In the genomic region with DNA sequence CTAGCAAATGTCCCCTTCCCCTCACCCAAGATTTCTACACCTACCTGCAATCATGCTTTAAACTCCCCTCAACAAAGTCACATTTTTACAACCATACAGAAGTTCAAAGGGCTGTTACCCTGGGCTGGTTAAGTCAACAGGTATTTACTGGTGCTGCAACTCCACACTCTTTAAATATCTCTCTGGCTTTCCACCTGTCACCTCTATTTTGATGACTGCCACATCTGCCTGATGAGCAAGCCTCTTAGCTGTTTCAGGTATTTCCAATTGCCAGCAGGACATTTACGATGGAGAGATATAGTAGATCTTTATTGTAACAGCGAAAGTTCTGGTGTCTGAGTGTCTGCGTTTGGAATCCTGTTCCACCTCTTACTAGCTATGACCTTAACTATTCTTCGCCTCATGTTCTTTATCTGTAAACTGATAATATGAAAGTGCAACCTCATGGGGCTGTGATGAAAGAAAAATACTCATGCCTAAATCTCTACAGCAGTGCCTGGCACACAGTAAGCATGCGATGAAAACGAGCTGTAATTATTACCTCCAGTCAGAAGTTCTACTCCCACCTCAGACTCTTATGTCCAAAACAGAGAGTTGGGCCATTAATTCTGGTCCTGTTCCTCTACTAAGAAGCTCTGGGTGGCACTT, we compare ENCODE assay signal across 1 cellular context.
TF ChIP-seq lines count a peak whose summit lies in the region.

No MANE protein-coding gene starts in this region.

TF ChIP-seq in HepG2, 621 proteins besides CTCF, POLR2A, EP300 and RAD21 (continued from another document):
- TF ChIP-seq, protein P1, sequence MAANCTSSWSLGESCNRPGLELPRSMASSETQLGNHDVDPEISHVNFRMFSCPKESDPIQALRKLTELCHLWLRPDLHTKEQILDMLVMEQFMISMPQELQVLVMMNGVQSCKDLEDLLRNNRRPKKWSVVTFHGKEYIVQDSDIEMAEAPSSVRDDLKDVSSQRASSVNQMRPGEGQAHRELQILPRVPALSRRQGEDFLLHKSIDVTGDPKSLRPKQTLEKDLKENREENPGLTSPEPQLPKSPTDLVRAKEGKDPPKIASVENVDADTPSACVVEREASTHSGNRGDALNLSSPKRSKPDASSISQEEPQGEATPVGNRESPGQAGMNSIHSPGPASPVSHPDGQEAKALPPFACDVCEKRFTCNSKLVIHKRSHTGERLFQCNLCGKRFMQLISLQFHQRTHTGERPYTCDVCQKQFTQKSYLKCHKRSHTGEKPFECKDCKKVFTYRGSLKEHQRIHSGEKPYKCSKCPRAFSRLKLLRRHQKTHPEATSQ (CRISPR knock-in tag; IDR thresholded peaks at IDR 0.05; ENCODE audit: borderline replicate concordance) = no peak
- TF ChIP-seq ZNF124 (CRISPR knock-in tag; IDR thresholded peaks at IDR 0.05) (0 out of 2 replicates have a peak, but pooled peaks have one; percentile 19), YEATS4 (CRISPR knock-in tag; IDR thresholded peaks at IDR 0.05; ENCODE audit: borderline replicate concordance) (no peak), FOXP4 (CRISPR knock-in tag; IDR thresholded peaks at IDR 0.05) (peak; percentile 57; the same call in 1 of the 2 replicates), NR2F2 (IDR thresholded peaks at IDR 0.05; ENCODE audit: borderline replicate concordance, low read depth) (no peak), DPF2 (CRISPR knock-in tag; IDR thresholded peaks at IDR 0.05; ENCODE audit: borderline replicate concordance, low read depth) (no peak), ZNF841 (CRISPR knock-in tag; IDR thresholded peaks at IDR 0.05; ENCODE audit: borderline replicate concordance) (no peak), CAMTA2 (CRISPR knock-in tag; IDR thresholded peaks at IDR 0.05; ENCODE audit: borderline replicate concordance) (no peak), IRX3 (CRISPR knock-in tag; IDR thresholded peaks at IDR 0.05; ENCODE audit: borderline replicate concordance, low read depth) (no peak), NFRKB (IDR thresholded peaks at IDR 0.05) (no peak), ZNF720 (CRISPR knock-in tag; IDR thresholded peaks at IDR 0.05) (no peak), FOXA3 (CRISPR knock-in tag; IDR thresholded peaks at IDR 0.05) (peak; percentile 38; the same call in 1 of the 2 replicates), ZEB1 (IDR thresholded peaks at IDR 0.05; ENCODE audit: insufficient replicate concordance, low read depth) (peak; percentile 62), TOE1 (CRISPR knock-in tag; IDR thresholded peaks at IDR 0.05) (no peak), PLSCR1 (CRISPR knock-in tag; IDR thresholded peaks at IDR 0.05; ENCODE audit: borderline replicate concordance) (no peak), ZIK1 (CRISPR knock-in tag; IDR thresholded peaks at IDR 0.05; ENCODE audit: borderline replicate concordance, low read depth) (no peak), NFIC (IDR thresholded peaks at IDR 0.05; ENCODE audit: low read length) (no peak), RCOR2 (CRISPR knock-in tag; IDR thresholded peaks at IDR 0.05) (peak; percentile 51; the same call in 1 of the 2 replicates), SOX6 (IDR thresholded peaks at IDR 0.05) (no peak), SOX6 (CRISPR knock-in tag; IDR thresholded peaks at IDR 0.05) (no peak), ZNF709 (CRISPR knock-in tag; IDR thresholded peaks at IDR 0.05) (no peak), PAXIP1 (CRISPR knock-in tag; conservative IDR thresholded peaks at IDR 0.05) (peak; percentile 34), NR2C2 (CRISPR knock-in tag; IDR thresholded peaks at IDR 0.05; ENCODE audit: borderline replicate concordance) (no peak), ZNF256 (CRISPR knock-in tag; conservative IDR thresholded peaks at IDR 0.05) (no peak), HNF4G (IDR thresholded peaks at IDR 0.05; ENCODE audit: borderline replicate concordance, low read depth, low read length) (peak; percentile 38; the same call in 1 of the 2 replicates), HNF4G (CRISPR knock-in tag; IDR thresholded peaks at IDR 0.05; ENCODE audit: borderline replicate concordance, low read depth) (no peak), AKNA (CRISPR knock-in tag; IDR thresholded peaks at IDR 0.05; ENCODE audit: borderline replicate concordance) (no peak), RXRB (CRISPR knock-in tag; IDR thresholded peaks at IDR 0.05; ENCODE audit: borderline replicate concordance) (peak; percentile 21; the same call in 1 of the 2 replicates)
- TF ChIP-seq, protein P2, sequence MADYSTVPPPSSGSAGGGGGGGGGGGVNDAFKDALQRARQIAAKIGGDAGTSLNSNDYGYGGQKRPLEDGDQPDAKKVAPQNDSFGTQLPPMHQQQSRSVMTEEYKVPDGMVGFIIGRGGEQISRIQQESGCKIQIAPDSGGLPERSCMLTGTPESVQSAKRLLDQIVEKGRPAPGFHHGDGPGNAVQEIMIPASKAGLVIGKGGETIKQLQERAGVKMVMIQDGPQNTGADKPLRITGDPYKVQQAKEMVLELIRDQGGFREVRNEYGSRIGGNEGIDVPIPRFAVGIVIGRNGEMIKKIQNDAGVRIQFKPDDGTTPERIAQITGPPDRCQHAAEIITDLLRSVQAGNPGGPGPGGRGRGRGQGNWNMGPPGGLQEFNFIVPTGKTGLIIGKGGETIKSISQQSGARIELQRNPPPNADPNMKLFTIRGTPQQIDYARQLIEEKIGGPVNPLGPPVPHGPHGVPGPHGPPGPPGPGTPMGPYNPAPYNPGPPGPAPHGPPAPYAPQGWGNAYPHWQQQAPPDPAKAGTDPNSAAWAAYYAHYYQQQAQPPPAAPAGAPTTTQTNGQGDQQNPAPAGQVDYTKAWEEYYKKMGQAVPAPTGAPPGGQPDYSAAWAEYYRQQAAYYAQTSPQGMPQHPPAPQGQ (CRISPR knock-in tag; IDR thresholded peaks at IDR 0.05; ENCODE audit: borderline replicate concordance) = no peak
- TF ChIP-seq, protein P3, sequence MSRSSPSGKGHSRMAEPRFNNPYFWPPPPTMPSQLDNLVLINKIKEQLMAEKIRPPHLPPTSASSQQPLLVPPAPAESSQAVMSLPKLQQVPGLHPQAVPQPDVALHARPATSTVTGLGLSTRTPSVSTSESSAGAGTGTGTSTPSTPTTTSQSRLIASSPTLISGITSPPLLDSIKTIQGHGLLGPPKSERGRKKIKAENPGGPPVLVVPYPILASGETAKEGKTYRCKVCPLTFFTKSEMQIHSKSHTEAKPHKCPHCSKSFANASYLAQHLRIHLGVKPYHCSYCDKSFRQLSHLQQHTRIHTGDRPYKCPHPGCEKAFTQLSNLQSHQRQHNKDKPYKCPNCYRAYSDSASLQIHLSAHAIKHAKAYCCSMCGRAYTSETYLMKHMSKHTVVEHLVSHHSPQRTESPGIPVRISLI (CRISPR knock-in tag; IDR thresholded peaks at IDR 0.05; ENCODE audit: borderline replicate concordance) = no peak
- TF ChIP-seq, protein P4, sequence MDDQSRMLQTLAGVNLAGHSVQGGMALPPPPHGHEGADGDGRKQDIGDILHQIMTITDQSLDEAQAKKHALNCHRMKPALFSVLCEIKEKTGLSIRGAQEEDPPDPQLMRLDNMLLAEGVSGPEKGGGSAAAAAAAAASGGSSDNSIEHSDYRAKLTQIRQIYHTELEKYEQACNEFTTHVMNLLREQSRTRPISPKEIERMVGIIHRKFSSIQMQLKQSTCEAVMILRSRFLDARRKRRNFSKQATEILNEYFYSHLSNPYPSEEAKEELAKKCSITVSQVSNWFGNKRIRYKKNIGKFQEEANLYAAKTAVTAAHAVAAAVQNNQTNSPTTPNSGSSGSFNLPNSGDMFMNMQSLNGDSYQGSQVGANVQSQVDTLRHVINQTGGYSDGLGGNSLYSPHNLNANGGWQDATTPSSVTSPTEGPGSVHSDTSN (CRISPR knock-in tag; IDR thresholded peaks at IDR 0.05; ENCODE audit: borderline replicate concordance) = no peak
TF ChIP-seq in HepG2: peak in this region for 16.
